ENCODE assay signal across 8 cellular contexts in genomic region chr9:131405858-131406566, GRCh38. TPM values are rescaled to one million over a fixed set of nuclear protein-coding genes. Genes with fewer than 3 reads are reported as not detected.
DNase-seq lines count a peak whose midpoint lies in the region; ATAC-seq, FAIRE-seq and TF ChIP-seq lines count a peak whose summit lies in the region.

No MANE protein-coding gene starts in this region.

- POLR2A ChIA-PET in activated CD4-positive, alpha-beta T cell treated with anti-CD3 and anti-CD28 coated beads for 36 hours (lab: Charles Lee), result interaction anchor here (0.5 to 3.3 kb wide), 9 partner anchors 9 to 196 kb away, joined by 3 to 24 read pairs (median 3); no protein-coding TSS in a partner anchor
- POLR2A ChIA-PET in GM12878 (lab: Charles Lee), result interaction anchor here (0.5 to 1.6 kb wide), 4 partner anchors 10 to 149 kb away, joined by 5 to 6 read pairs (median 5); no protein-coding TSS in a partner anchor

- CTCF ChIA-PET in activated CD4-positive, alpha-beta T cell treated with anti-CD3 and anti-CD28 coated beads for 36 hours (lab: Charles Lee), result interaction anchor here (1.3 to 4.4 kb wide), 5 partner anchors 9 to 70 kb away, joined by 3 to 30 read pairs (median 4); no protein-coding TSS in a partner anchor
- CTCF ChIA-PET in GM12878 (lab: Yijun Ruan, JAX), result interaction anchor here (0.7 to 1.2 kb wide), 2 partner anchors 11 to 33 kb away, joined by 3 read pairs; no protein-coding TSS in a partner anchor

- peaks cover 45% of the 10 kb centered on the region for H3K4me1 ChIP-seq in GM12878 (ENCODE audit: control insufficient read depth, insufficient read depth, low read length)
- H3K4me1 ChIP-seq in liver (ENCODE audit: control insufficient read depth in 4 of 4, insufficient read depth in 4 of 4, low read length in 3 of 4), result peaks cover 32 to 74% (median 69%) of the 10 kb centered on the region in 4 donors
- peaks cover 55% of the 10 kb centered on the region for H3K4me1 ChIP-seq in thymus (ENCODE audit: control insufficient read depth, insufficient read depth, low read length)

- WGBS in GM12878 (ENCODE audit: insufficient coverage, insufficient replicate concordance, low lambda C conversion rate, missing lambda C conversion rate), result 79% methylated on average over 9 of the region's 9 CpGs
- WGBS in liver, result 57% methylated on average over 9 of the region's 9 CpGs
- 46% methylated on average over 9 of the region's 9 CpGs for WGBS in thymus

- H3K4me3 ChIP-seq in GM12878, result 0 out of 2 replicates have a peak overlapping the region, but pooled peaks have one; percentile 11
- H3K4me3 ChIP-seq in liver (ENCODE audit: low read depth in 1 of 3, low read length in 3 of 3), result no peak overlapping the region
- H3K4me3 ChIP-seq in thymus (ENCODE audit: low read length), result peak overlapping the region; percentile 17

- no peak for FAIRE-seq in GM12878 (lab: Jason Lieb, UNC)

- H3K27me3 ChIP-seq in GM12878 (replicated peaks in 1 of 2; ENCODE audit: control insufficient read depth in 2 of 2, insufficient read depth in 2 of 2, low read length in 1 of 2), result no peaks in the 10 kb centered on the region
- no peaks in the 10 kb centered on the region for H3K27me3 ChIP-seq in liver (ENCODE audit: control insufficient read depth in 4 of 4, insufficient read depth in 4 of 4, low read length in 3 of 4)
- no peaks in the 10 kb centered on the region for H3K27me3 ChIP-seq in thymus (ENCODE audit: control insufficient read depth, insufficient read depth)

- peaks cover 46% of the 10 kb centered on the region for H4K20me1 ChIP-seq in GM12878 (ENCODE audit: control insufficient read depth, insufficient read depth)

- H3K9ac ChIP-seq in GM12878 (ENCODE audit: control insufficient read depth, insufficient read depth, low read length) (no peak overlapping the region), liver (ENCODE audit: low read depth in 1 of 2, low read length in 2 of 2) (no peak overlapping the region)

- no peak for TF ChIP-seq CTCF in GM12878 (IDR thresholded peaks at IDR 0.05 in 2 of 3, conservative IDR thresholded peaks at IDR 0.05 in 1 of 3; ENCODE audit: control insufficient read depth in 2 of 3, extremely low read depth in 1 of 3, insufficient read depth in 1 of 3, low read depth in 3 of 3, low read length in 3 of 3)
- TF ChIP-seq CTCF in liver (IDR thresholded peaks at IDR 0.05; ENCODE audit: low read depth, low read length, missing input control), result no peak

- H3K9me3 Mint-ChIP-seq in activated CD4-positive, alpha-beta T cell treated with anti-CD3 and anti-CD28 coated beads for 36 hours (ENCODE audit: low read depth), result no peaks in the 10 kb centered on the region

- no peak; the same call in 1 of the 2 replicates for TF ChIP-seq POLR2A in GM12878 (IDR thresholded peaks at IDR 0.05; ENCODE audit: low read depth, low read length)

- peaks cover 19% of the 10 kb centered on the region for H3K36me3 Mint-ChIP-seq in activated CD4-positive, alpha-beta T cell treated with anti-CD3 and anti-CD28 coated beads for 36 hours (ENCODE audit: low read depth)

- SMC1A ChIA-PET in GM12878 (lab: Charles Lee; ENCODE audit: uncharacterized antibody, unreplicated experiment), result interaction anchor here (0.7 to 1.1 kb wide), 2 partner anchors 10 to 22 kb away, joined by 3 read pairs; no protein-coding TSS in a partner anchor

- peaks cover 93% of the 10 kb centered on the region for H3K79me2 ChIP-seq in GM12878 (ENCODE audit: control insufficient read depth, insufficient read depth, low read length)

- H2AFZ ChIP-seq in GM12878 (ENCODE audit: control insufficient read depth, low read depth, low read length), result no peak overlapping the region

- no peak for TF ChIP-seq EP300 in GM12878 (IDR thresholded peaks at IDR 0.05; ENCODE audit: borderline replicate concordance in 1 of 2, control insufficient read depth in 1 of 2, low read depth in 2 of 2, low read length in 2 of 2)

- ATAC-seq in activated CD4-positive, alpha-beta T cell treated with anti-CD3 and anti-CD28 coated beads for 36 hours, result no peak
- ATAC-seq in GM12878, result peak; percentile 23

- H3K27ac ChIP-seq in GM12878 (ENCODE audit: control insufficient read depth, insufficient read depth) (peak overlapping the region; percentile 18; the same call in 1 of the 2 replicates), liver (ENCODE audit: low read depth in 1 of 2, low read length in 2 of 2) (peak overlapping the region; percentile 7 to 35), thymus (ENCODE audit: low read depth) (peak overlapping the region; percentile 71)

- no peaks in the 10 kb centered on the region for H3K27me3 Mint-ChIP-seq in activated CD4-positive, alpha-beta T cell treated with anti-CD3 and anti-CD28 coated beads for 36 hours

- peaks cover 5 to 16% of the 10 kb centered on the region in 2 experiments; a peak in 3 of 4 replicates for H3K36me3 ChIP-seq in GM12878 (ENCODE audit: control insufficient read depth in 2 of 2, insufficient read depth in 2 of 2, low read length in 1 of 2)
- H3K36me3 ChIP-seq in liver (ENCODE audit: control insufficient read depth in 4 of 4, insufficient read depth in 3 of 4, low read depth in 1 of 4, low read length in 3 of 4), result no peaks in the 10 kb centered on the region
- H3K36me3 ChIP-seq in thymus (ENCODE audit: control insufficient read depth, insufficient read depth), result peaks cover 3% of the 10 kb centered on the region

- RAD21 ChIA-PET in GM12878 (lab: Charles Lee; ENCODE audit: unreplicated experiment), result no interaction called here

- H3K9me3 ChIP-seq in GM12878 (replicated peaks; ENCODE audit: control insufficient read depth, insufficient read depth, low read length) (no peaks in the 10 kb centered on the region), liver (ENCODE audit: control insufficient read depth in 4 of 4, low read length in 3 of 4) (no peaks in the 10 kb centered on the region), thymus (ENCODE audit: control insufficient read depth) (no peaks in the 10 kb centered on the region)

- BruUV-seq in GM12878 (replicated peaks; lab: Mats Ljungman, UMichigan), result no TSS peak

- in situ Hi-C loops in GM12878 (cut with MboI), result no loop called here

- peak; percentile 28 for DNase-seq in activated CD4-positive, alpha-beta T cell treated with anti-CD3 and anti-CD28 coated beads for 36 hours
- DNase-seq in activated CD4-positive, alpha-beta T cell treated with anti-CD3 and anti-CD28 coated beads for 48 hours, result no peak
- DNase-seq in GM12878 (ENCODE audit: low read depth, low spot score) (no peak), foreskin melanocyte (no peak), T-helper 9 cell (no peak)
- no peak for DNase-seq in activated CD8-positive, alpha-beta memory T cell treated with anti-CD3 and anti-CD28 coated beads, Interleukin-2, amount 50 U/mL, for 48 hours

- H3K4me2 ChIP-seq in GM12878 (ENCODE audit: control insufficient read depth, insufficient read depth), result no peak overlapping the region; the same call in 1 of the 2 replicates

- peak overlapping the region; percentile 56 for H3K4me3 Mint-ChIP-seq in activated CD4-positive, alpha-beta T cell treated with anti-CD3 and anti-CD28 coated beads for 36 hours

- H3K4me1 Mint-ChIP-seq in activated CD4-positive, alpha-beta T cell treated with anti-CD3 and anti-CD28 coated beads for 36 hours, result peaks cover 94% of the 10 kb centered on the region

- intact Hi-C loops in activated CD4-positive, alpha-beta T cell treated with anti-CD3 and anti-CD28 coated beads for 36 hours (cut with DNase I, micrococcal nuclease), result loop anchor here (1.0 to 5.0 kb wide), 4 partner anchors 8 to 54 kb away; no protein-coding TSS in a partner anchor
- intact Hi-C loops in GM12878 (cut with micrococcal nuclease; ENCODE audit: unreplicated experiment), result no loop called here

- peak overlapping the region; percentile 78 for H3K27ac Mint-ChIP-seq in activated CD4-positive, alpha-beta T cell treated with anti-CD3 and anti-CD28 coated beads for 36 hours

- no peak for TF ChIP-seq RAD21 in GM12878 (IDR thresholded peaks at IDR 0.05; ENCODE audit: insufficient read depth, low read depth, low read length)
- TF ChIP-seq RAD21 in liver (IDR thresholded peaks at IDR 0.05), result no peak

TF ChIP-seq in GM12878, 131 proteins besides CTCF, POLR2A, EP300 and RAD21 (continues in another document):
- no peak for TF ChIP-seq POU2F2 (IDR thresholded peaks at IDR 0.05; ENCODE audit: borderline replicate concordance, low read depth, low read length)
- no peak for TF ChIP-seq SREBF1 (IDR thresholded peaks at IDR 0.05; ENCODE audit: low read length)
- TF ChIP-seq RAD51 (IDR thresholded peaks at IDR 0.05), result no peak
- TF ChIP-seq EGR1 (IDR thresholded peaks at IDR 0.05; ENCODE audit: borderline replicate concordance in 1 of 2, low read depth in 2 of 2, low read length in 2 of 2), result no peak
- TF ChIP-seq MEF2A (IDR thresholded peaks at IDR 0.05; ENCODE audit: insufficient read depth, low read depth, low read length), result no peak

TF ChIP-seq in liver, 16 proteins besides CTCF, POLR2A, EP300 and RAD21 (continues in another document):
- TF ChIP-seq HNF4A (conservative IDR thresholded peaks at IDR 0.05) (no peak), FOXA2 (IDR thresholded peaks at IDR 0.05) (no peak), YY1 (IDR thresholded peaks at IDR 0.05) (no peak), TAF1 (conservative IDR thresholded peaks at IDR 0.05) (no peak), EGR1 (IDR thresholded peaks at IDR 0.05; ENCODE audit: low read depth in 2 of 2) (no peak)

RNA-seq across cellular contexts. Expression of gene PRRC2B, which starts 12.1 kb away (rescaled TPM):
- total RNA-seq in activated CD4-positive, alpha-beta T cell treated with anti-CD3 and anti-CD28 coated beads for 36 hours, result 100 to 1,000 TPM; 151 to 184 TPM
- total RNA-seq in GM12878 (2013; cell fraction: nucleolus; rRNA removed), result 179 and 186 TPM in 2 replicates
- 27.8 and 32.0 TPM in 2 replicates for total RNA-seq in GM12878 (2014; rRNA removed)
- total RNA-seq in GM12878 (2014; rRNA removed; fragmentation: Illumina TruSeq; extraction: Trizol), result 21.2 and 21.6 TPM in 2 replicates
- 150 and 155 TPM in 2 replicates for total RNA-seq in GM12878 (2021)
- polyA plus RNA-seq in GM12878 (2011; ENCODE audit: low read depth), result 45.8 TPM
- polyA plus RNA-seq in GM12878 (2011; rRNA removed), result 17.9 and 24.9 TPM in 2 replicates
- polyA plus RNA-seq in GM12878 (2011; cell fraction: cytosol; rRNA removed), result 21.0 and 25.4 TPM in 2 replicates
- polyA plus RNA-seq in GM12878 (2011; cell fraction: nucleus; rRNA removed), result 79.4 and 91.6 TPM in 2 replicates
- 53.4 and 80.1 TPM in 2 replicates for polyA plus RNA-seq in GM12878 (2012)
- polyA plus RNA-seq in GM12878 (2014; fragmentation: Illumina TruSeq; extraction: Trizol), result 48.9 and 66.0 TPM in 2 replicates
- 1 to 10 TPM in 1 of 2 experiments, under 1 TPM in 1; 0.84 to 2.0 TPM for polyA plus RNA-seq in GM12878 (2014; fragmentation: Nextera tagmentation; extraction: Ambion mirVana)
- 57.6 and 67.4 TPM in 2 replicates for polyA plus RNA-seq in GM12878 (2014; rRNA removed)
- 10 to 100 TPM; 28.0 to 29.3 TPM for polyA plus RNA-seq in GM12878 (2016; fragmentation: Nextera tagmentation; extraction: Ambion mirVana)
- 55.0 and 58.4 TPM in 2 replicates for polyA minus RNA-seq in GM12878 (2011; rRNA and poly(A)+ RNA removed)
- polyA minus RNA-seq in GM12878 (2011; cell fraction: cytosol; rRNA and poly(A)+ RNA removed), result 24.6 and 29.8 TPM in 2 replicates
- 19.6 and 36.2 TPM in 2 replicates for polyA minus RNA-seq in GM12878 (2011; cell fraction: nucleus; rRNA and poly(A)+ RNA removed)
- 10 to 100 TPM; 29.3 to 44.3 TPM for total RNA-seq in liver
- 10 to 100 TPM; 10.3 to 24.7 TPM for polyA plus RNA-seq in liver
- 73.5 TPM for polyA plus RNA-seq in thymus

Comparison
In these comparisons a context has a peak if more than half of its experiments do, and no peak if none do; other contexts are left out.
1. H3K27ac ChIP-seq: peak in every context shown above with its lines; median percentile 71 in thymus; 21 in liver; 18 in GM12878.
2. H3K4me3 ChIP-seq: peak in GM12878 (single experiment) and thymus (single experiment); none in liver (0 of 3).